Comparison of ENCODE assay signal across 11 cellular contexts in the genomic region with DNA sequence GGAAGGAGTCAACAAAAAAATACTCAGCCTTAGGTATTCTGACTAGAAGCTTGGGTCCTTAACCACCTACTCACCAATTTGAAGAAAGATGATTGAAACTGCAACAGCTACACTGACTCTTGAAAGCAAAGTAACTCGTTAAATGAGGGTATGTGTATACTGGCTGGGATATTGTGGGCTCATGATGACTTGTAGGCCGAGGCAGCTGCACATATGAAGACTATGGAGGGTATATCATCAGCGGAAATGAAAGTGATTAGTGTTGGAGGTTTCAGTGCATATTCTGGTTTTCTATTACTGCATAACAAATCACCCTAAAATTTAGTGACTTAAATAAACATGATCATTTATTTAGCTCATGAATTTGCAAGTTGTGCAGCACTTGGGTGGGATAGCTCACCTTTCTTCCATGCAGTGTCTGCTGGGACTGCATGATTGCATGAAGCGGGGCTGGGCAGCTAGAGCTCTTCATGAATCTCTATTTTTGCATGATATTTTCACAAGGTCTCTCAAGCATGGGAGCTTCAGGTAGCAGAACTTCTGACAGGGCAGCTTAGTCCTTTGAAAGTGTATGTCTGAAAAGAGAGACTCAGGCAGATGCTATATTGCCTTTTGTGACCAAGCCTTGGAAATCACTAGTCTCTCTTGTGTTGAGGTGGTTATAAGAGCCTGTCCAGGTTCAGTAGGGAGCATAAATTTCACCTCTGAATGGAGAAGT.
DNase-seq lines count a peak whose midpoint lies in the region; ATAC-seq and TF ChIP-seq lines count a peak whose summit lies in the region.
"Had no signal": no experiment of that assay in that cellular context is flagged by ENCODE, and none has a peak within 500 bp of the region (broad histone marks: within the 10 kb centered on the region; RNA-seq: fewer than 3 reads in every experiment).

No MANE protein-coding gene starts in this region.

- no peaks in the 10 kb centered on the region for H3K36me3 Mint-ChIP-seq in activated T-helper 17 cell treated with anti-CD3 and anti-CD28 coated beads, Interleukin-2, amount 50 U/mL, for 72 hours (ENCODE audit: low read depth)
- no peaks in the 10 kb centered on the region for H3K36me3 Mint-ChIP-seq in WTC11

- H3K27ac Mint-ChIP-seq in activated T-helper 17 cell treated with anti-CD3 and anti-CD28 coated beads, Interleukin-2, amount 50 U/mL, for 72 hours = peak overlapping the region; percentile 7
- no peak overlapping the region for H3K27ac Mint-ChIP-seq in WTC11
- H3K27ac Mint-ChIP-seq: activated CD4-positive, alpha-beta T cell treated with anti-CD3 and anti-CD28 coated beads, Interleukin-2, amount 10 ng/mL, durations not matched to agents 7 days and 5 days had no signal

- no peak for DNase-seq in omental fat pad (ENCODE audit: low spot score)
- no peak for DNase-seq in WTC11 (ENCODE audit: low spot score)
- DNase-seq in amygdala (lab: John Stamatoyannopoulos, UW) = no peak
- no peak for DNase-seq in cerebellar cortex (ENCODE audit: low spot score)
- DNase-seq: activated CD4-positive, alpha-beta T cell treated with anti-CD3 and anti-CD28 coated beads, Interleukin-2, amount 10 ng/mL, durations not matched to agents 7 days and 5 days; DMS79; kidney glomerular epithelial cell had no signal

- H3K9me3 Mint-ChIP-seq in activated T-helper 17 cell treated with anti-CD3 and anti-CD28 coated beads, Interleukin-2, amount 50 U/mL, for 72 hours = no peaks in the 10 kb centered on the region
- H3K9me3 Mint-ChIP-seq in WTC11 = no peaks in the 10 kb centered on the region

- ATAC-seq in GM18498 (IDR thresholded peaks at IDR 0.05; ENCODE audit: unreplicated experiment) = peak; percentile 98
- ATAC-seq in GM19463 (IDR thresholded peaks at IDR 0.05; ENCODE audit: unreplicated experiment) = peak; percentile 99
- ATAC-seq in HG03066 (IDR thresholded peaks at IDR 0.05; ENCODE audit: low read depth, unreplicated experiment) = peak; percentile 99
- ATAC-seq in activated T-helper 17 cell treated with anti-CD3 and anti-CD28 coated beads, Interleukin-2, amount 50 U/mL, for 72 hours (replicated peaks) = peak; percentile 97
- no peak for ATAC-seq in omental fat pad (ENCODE audit: low FRiP score)
- no peak for ATAC-seq in WTC11

- H3K4me1 Mint-ChIP-seq in activated T-helper 17 cell treated with anti-CD3 and anti-CD28 coated beads, Interleukin-2, amount 50 U/mL, for 72 hours = peaks cover 11% of the 10 kb centered on the region
- H3K4me1 Mint-ChIP-seq in WTC11 = peaks cover 22% of the 10 kb centered on the region

- CTCF ChIA-PET in WTC11 (lab: Charles Lee) = interaction anchor here (0.7 to 2.7 kb wide), 3 partner anchors 15 to 97 kb away, joined by 3 to 12 read pairs (median 3); no protein-coding TSS in a partner anchor

- POLR2A ChIA-PET in WTC11 (lab: Charles Lee) = no interaction called here

- H3K4me3 Mint-ChIP-seq in activated T-helper 17 cell treated with anti-CD3 and anti-CD28 coated beads, Interleukin-2, amount 50 U/mL, for 72 hours = no peak overlapping the region
- no peak overlapping the region for H3K4me3 Mint-ChIP-seq in WTC11
- H3K4me3 Mint-ChIP-seq: activated CD4-positive, alpha-beta T cell treated with anti-CD3 and anti-CD28 coated beads, Interleukin-2, amount 10 ng/mL, durations not matched to agents 7 days and 5 days had no signal

- TF ChIP-seq CTCF in omental fat pad (IDR thresholded peaks at IDR 0.05) = no peak
- no peak for TF ChIP-seq CTCF in WTC11 (IDR thresholded peaks at IDR 0.05)

- no peaks in the 10 kb centered on the region for H3K27me3 Mint-ChIP-seq in activated T-helper 17 cell treated with anti-CD3 and anti-CD28 coated beads, Interleukin-2, amount 50 U/mL, for 72 hours
- H3K27me3 Mint-ChIP-seq in WTC11 (ENCODE audit: low read depth) = no peaks in the 10 kb centered on the region

TF ChIP-seq in WTC11, 78 proteins besides CTCF, POLR2A, EP300 and RAD21:
- no peak for TF ChIP-seq ZNF232 (CRISPR knock-in tag; IDR thresholded peaks at IDR 0.05)
- TF ChIP-seq MXD4 (CRISPR knock-in tag; IDR thresholded peaks at IDR 0.05; ENCODE audit: borderline replicate concordance) = no peak
- TF ChIP-seq, protein P1, sequence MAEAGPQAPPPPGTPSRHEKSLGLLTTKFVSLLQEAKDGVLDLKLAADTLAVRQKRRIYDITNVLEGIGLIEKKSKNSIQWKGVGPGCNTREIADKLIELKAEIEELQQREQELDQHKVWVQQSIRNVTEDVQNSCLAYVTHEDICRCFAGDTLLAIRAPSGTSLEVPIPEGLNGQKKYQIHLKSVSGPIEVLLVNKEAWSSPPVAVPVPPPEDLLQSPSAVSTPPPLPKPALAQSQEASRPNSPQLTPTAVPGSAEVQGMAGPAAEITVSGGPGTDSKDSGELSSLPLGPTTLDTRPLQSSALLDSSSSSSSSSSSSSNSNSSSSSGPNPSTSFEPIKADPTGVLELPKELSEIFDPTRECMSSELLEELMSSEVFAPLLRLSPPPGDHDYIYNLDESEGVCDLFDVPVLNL (CRISPR knock-in tag; IDR thresholded peaks at IDR 0.05; ENCODE audit: borderline replicate concordance, low read depth) = no peak
- TF ChIP-seq ATF1 (CRISPR knock-in tag; IDR thresholded peaks at IDR 0.05) = no peak
- TF ChIP-seq CREM (CRISPR knock-in tag; IDR thresholded peaks at IDR 0.05) = no peak
- TF ChIP-seq SMAD3 (CRISPR knock-in tag; IDR thresholded peaks at IDR 0.05; ENCODE audit: borderline replicate concordance) = no peak
- TF ChIP-seq ZNF317 (CRISPR knock-in tag; IDR thresholded peaks at IDR 0.05; ENCODE audit: borderline replicate concordance, low read depth) = no peak
- TF ChIP-seq SMAD4 (CRISPR knock-in tag; IDR thresholded peaks at IDR 0.05) = no peak
- TF ChIP-seq NFE2L1 (CRISPR knock-in tag; IDR thresholded peaks at IDR 0.05) = no peak
- no peak for TF ChIP-seq GTF2I (CRISPR knock-in tag; conservative IDR thresholded peaks at IDR 0.05)
- no peak for TF ChIP-seq ETV6 (CRISPR knock-in tag; IDR thresholded peaks at IDR 0.05)
- TF ChIP-seq, protein P2, sequence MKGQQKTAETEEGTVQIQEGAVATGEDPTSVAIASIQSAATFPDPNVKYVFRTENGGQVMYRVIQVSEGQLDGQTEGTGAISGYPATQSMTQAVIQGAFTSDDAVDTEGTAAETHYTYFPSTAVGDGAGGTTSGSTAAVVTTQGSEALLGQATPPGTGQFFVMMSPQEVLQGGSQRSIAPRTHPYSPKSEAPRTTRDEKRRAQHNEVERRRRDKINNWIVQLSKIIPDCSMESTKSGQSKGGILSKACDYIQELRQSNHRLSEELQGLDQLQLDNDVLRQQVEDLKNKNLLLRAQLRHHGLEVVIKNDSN (CRISPR knock-in tag; IDR thresholded peaks at IDR 0.05) = no peak
- TF ChIP-seq, protein P3, sequence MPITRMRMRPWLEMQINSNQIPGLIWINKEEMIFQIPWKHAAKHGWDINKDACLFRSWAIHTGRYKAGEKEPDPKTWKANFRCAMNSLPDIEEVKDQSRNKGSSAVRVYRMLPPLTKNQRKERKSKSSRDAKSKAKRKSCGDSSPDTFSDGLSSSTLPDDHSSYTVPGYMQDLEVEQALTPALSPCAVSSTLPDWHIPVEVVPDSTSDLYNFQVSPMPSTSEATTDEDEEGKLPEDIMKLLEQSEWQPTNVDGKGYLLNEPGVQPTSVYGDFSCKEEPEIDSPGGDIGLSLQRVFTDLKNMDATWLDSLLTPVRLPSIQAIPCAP (CRISPR knock-in tag; IDR thresholded peaks at IDR 0.05) = no peak
- TF ChIP-seq SOX15 (CRISPR knock-in tag; IDR thresholded peaks at IDR 0.05) = no peak
- no peak for TF ChIP-seq HMGA2 (CRISPR knock-in tag; IDR thresholded peaks at IDR 0.05)
- TF ChIP-seq CBFB (CRISPR knock-in tag; IDR thresholded peaks at IDR 0.05; ENCODE audit: low read depth) = no peak
- TF ChIP-seq, protein P4, sequence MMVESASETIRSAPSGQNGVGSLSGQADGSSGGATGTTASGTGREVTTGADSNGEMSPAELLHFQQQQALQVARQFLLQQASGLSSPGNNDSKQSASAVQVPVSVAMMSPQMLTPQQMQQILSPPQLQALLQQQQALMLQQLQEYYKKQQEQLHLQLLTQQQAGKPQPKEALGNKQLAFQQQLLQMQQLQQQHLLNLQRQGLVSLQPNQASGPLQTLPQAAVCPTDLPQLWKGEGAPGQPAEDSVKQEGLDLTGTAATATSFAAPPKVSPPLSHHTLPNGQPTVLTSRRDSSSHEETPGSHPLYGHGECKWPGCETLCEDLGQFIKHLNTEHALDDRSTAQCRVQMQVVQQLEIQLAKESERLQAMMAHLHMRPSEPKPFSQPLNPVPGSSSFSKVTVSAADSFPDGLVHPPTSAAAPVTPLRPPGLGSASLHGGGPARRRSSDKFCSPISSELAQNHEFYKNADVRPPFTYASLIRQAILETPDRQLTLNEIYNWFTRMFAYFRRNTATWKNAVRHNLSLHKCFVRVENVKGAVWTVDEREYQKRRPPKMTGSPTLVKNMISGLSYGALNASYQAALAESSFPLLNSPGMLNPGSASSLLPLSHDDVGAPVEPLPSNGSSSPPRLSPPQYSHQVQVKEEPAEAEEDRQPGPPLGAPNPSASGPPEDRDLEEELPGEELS (CRISPR knock-in tag; IDR thresholded peaks at IDR 0.05) = no peak
- no peak for TF ChIP-seq SP1 (CRISPR knock-in tag; conservative IDR thresholded peaks at IDR 0.05)
- TF ChIP-seq, protein P5, sequence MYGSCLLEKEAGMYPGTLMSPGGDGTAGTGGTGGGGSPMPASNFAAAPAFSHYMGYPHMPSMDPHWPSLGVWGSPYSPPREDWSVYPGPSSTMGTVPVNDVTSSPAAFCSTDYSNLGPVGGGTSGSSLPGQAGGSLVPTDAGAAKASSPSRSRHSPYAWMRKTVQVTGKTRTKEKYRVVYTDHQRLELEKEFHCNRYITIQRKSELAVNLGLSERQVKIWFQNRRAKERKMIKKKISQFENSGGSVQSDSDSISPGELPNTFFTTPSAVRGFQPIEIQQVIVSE (CRISPR knock-in tag; IDR thresholded peaks at IDR 0.05; ENCODE audit: borderline replicate concordance) = no peak

Comparison
In these comparisons a context has a peak if more than half of its experiments do, and no peak if none do; other contexts are left out.
1. ATAC-seq: peak in GM18498 (single experiment), GM19463 (single experiment), HG03066 (single experiment) and activated T-helper 17 cell treated with anti-CD3 and anti-CD28 coated beads, Interleukin-2, amount 50 U/mL, for 72 hours (single experiment); none in omental fat pad (single experiment) and WTC11 (single experiment).